Comparison of ENCODE assay signal across 10 cellular contexts in the genomic region with DNA sequence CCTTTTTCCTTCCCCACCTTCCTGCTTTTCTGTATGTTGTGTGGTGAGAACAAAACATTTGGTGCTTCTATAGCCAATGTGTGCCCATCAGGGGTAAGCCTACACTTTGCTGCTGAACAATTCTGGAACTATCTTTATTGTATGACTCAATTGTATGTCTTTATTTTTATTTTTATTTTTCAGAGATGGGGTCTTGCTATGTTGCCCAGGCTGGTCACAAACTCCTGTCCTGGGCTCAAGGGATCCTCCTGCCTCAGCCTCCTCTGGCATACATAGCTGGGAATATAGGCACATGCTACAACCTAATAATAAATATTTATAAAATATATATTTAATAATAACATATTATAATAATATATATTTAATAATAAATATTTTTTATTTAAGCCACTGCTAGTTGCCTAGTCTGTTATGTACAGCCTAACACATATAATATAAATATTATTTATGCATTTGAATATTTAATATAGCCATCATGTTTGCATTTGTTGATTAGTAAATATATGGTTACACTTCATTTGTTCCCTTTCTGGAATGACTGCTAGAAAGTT.
"Had no signal": no experiment of that assay in that cellular context is flagged by ENCODE, and none has a peak within 500 bp of the region (broad histone marks: within the 10 kb centered on the region; RNA-seq: fewer than 3 reads in every experiment).

No MANE protein-coding gene starts in this region.

- H3K27ac ChIP-seq: HL-60 had no signal

- H3K27me3 Mint-ChIP-seq: IgD-negative memory B cell had no signal

- H2AFZ ChIP-seq: GM23338 had no signal

- H3K4me2 ChIP-seq: GM23338 had no signal

- DNase-seq: H9, HCEC 1CT, HFFc6, KG1 had no signal

- H3K4me3 Mint-ChIP-seq: GM23338, H9, HFFc6, IgD-negative memory B cell had no signal

- H3K27ac Mint-ChIP-seq: GM23338, HFFc6, IgD-negative memory B cell had no signal

- FAIRE-seq: H1, H54, HepG2 had no signal

- ATAC-seq: GM23338, HepG2 had no signal

- H3K4me3 ChIP-seq: GM23338 had no signal

- H3K9me3 Mint-ChIP-seq: GM23338, HFFc6, IgD-negative memory B cell had no signal
